In genomic region chr12:59357811-59358210, GRCh38 we compare ENCODE assay signal across 1 cellular context.
TF ChIP-seq lines count a peak whose summit lies in the region.

No MANE protein-coding gene starts in this region.

TF ChIP-seq in HepG2, 621 proteins besides CTCF, POLR2A, EP300 and RAD21:
- TF ChIP-seq CREB3 (CRISPR knock-in tag; IDR thresholded peaks at IDR 0.05) (no peak), ZNF142 (CRISPR knock-in tag; IDR thresholded peaks at IDR 0.05) (no peak), DBP (CRISPR knock-in tag; IDR thresholded peaks at IDR 0.05; ENCODE audit: not compliant biosample characterization) (no peak), ZFP91 (CRISPR knock-in tag; IDR thresholded peaks at IDR 0.05; ENCODE audit: borderline replicate concordance) (no peak), TP53 (CRISPR knock-in tag; conservative IDR thresholded peaks at IDR 0.05) (peak; percentile 53; the same call in 1 of the 2 replicates), RBM22 (optimal IDR thresholded peaks at IDR 0.05; ENCODE audit: low read length) (no peak), KMT2A (CRISPR knock-in tag; IDR thresholded peaks at IDR 0.05) (no peak)
